In genomic region chr5:142070734-142071133, GRCh38 we compare ENCODE assay signal across 20 cellular contexts.
"Had no signal": no experiment of that assay in that cellular context is flagged by ENCODE, and none has a peak within 500 bp of the region (broad histone marks: within the 10 kb centered on the region; RNA-seq: fewer than 3 reads in every experiment).

No MANE protein-coding gene starts in this region.

- H3K4me3 ChIP-seq: SJSA1, SK-N-MC had no signal

- DNase-seq: KBM-7, NCI-H1092, NCI-H1105 treated with DMSO at 0.1 percent for 48 hours, NCI-H1417 treated with DMSO at 0.1 percent for 48 hours, NCI-H146, NCI-H1694 treated with DMSO at 0.1 percent for 48 hours, NCI-H1930, NCI-H2081, NCI-H2107, NCI-H226, NCI-H446, NCI-H510A, NCI-H524 treated with DMSO at 0.1 percent for 48 hours, NCI-H69, NCI-H774, Right ventricle myocardium superior, RPMI8226, SIG-M5 had no signal

- H3K9me3 ChIP-seq: SJSA1 had no signal

- H3K27ac ChIP-seq: SJSA1, SK-N-MC had no signal

- H3K27me3 ChIP-seq: SJSA1 had no signal

- H3K36me3 ChIP-seq: SJSA1 had no signal
